In the genomic region with DNA sequence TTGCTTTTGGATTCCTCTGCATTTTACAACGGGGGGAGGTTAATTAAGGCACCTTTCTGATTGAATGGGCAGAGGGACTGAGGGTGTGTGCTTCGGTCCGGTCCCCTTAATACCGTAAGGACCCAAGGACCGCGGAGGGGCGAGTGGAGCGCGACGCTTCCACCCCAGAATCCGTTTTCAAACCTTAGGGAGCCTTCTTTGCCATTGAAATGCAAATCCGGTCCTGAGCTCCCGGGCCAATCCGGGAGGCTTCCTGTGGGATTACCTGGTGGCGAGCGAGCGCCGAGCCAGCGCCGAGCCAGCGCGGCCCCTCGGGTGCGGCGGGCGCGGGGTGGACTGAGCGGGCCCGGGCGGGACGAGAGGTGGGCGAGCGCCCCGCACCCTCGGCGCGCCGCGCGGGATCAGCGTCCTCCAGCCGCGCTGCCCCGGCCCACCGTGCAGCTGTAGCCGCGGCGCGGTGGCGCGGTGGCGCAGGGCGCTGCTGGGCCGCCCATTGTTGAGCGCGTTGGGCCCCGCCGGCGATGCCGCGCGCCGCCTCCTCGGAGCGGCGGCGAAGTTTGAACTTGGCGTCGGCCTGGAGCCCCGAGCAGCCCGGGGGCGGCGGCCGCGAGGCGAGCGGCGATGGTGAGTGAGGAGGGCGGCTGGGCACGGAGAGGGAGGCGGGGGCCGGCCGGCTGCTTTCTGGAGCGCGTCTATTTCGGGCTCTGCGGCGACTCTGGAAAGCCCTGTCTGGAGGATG, we compare ENCODE assay signal across 8 cellular contexts.
DNase-seq lines count a peak whose midpoint lies in the region; ATAC-seq and TF ChIP-seq lines count a peak whose summit lies in the region.

No MANE protein-coding gene starts in this region.

- DNase-seq in AG08395 (ENCODE audit: low spot score) (peak; percentile 54), esophagus muscularis mucosa (ENCODE audit: extremely low spot score) (no peak), inferior parietal cortex (ENCODE audit: extremely low spot score) (no peak)
- DNase-seq in activated CD4-positive, alpha-beta T cell treated with anti-CD3 and anti-CD28 coated beads, Interleukin-2, amount 10 ng/mL, durations not matched to agents 7 days and 5 days: no peak
- DNase-seq in naive thymus-derived CD8-positive, alpha-beta T cell: peak in 3 of 10 donors; percentile 11 to 26 (median 18)

- intact Hi-C loops in esophagus muscularis mucosa (cut with DNase I): loop anchor here (5.0 kb wide), 1 partner anchor 57 kb away; no protein-coding TSS in a partner anchor

- H3K36me3 Mint-ChIP-seq in activated CD4-positive, alpha-beta T cell treated with anti-CD3 and anti-CD28 coated beads, Interleukin-2, amount 10 ng/mL, durations not matched to agents 7 days and 5 days (ENCODE audit: low read depth): no peaks in the 10 kb centered on the region
- H3K36me3 Mint-ChIP-seq in naive thymus-derived CD8-positive, alpha-beta T cell: no peaks in the 10 kb centered on the region

- no peak for TF ChIP-seq CTCF in esophagus muscularis mucosa (IDR thresholded peaks at IDR 0.05)

- H3K9me3 Mint-ChIP-seq in activated CD4-positive, alpha-beta T cell treated with anti-CD3 and anti-CD28 coated beads, Interleukin-2, amount 10 ng/mL, durations not matched to agents 7 days and 5 days: no peaks in the 10 kb centered on the region
- H3K9me3 Mint-ChIP-seq in naive thymus-derived CD8-positive, alpha-beta T cell: peaks cover 0 to 6% (median 0%) of the 10 kb centered on the region in 9 donors

- WGBS in esophagus muscularis mucosa: 0% methylated on average over 11 of the region's 88 CpGs
- WGBS in urinary bladder: 1% methylated on average over 88 of the region's 88 CpGs

- no peak overlapping the region for H3K27ac Mint-ChIP-seq in activated CD4-positive, alpha-beta T cell treated with anti-CD3 and anti-CD28 coated beads, Interleukin-2, amount 10 ng/mL, durations not matched to agents 7 days and 5 days
- H3K27ac Mint-ChIP-seq in naive thymus-derived CD8-positive, alpha-beta T cell: no peak overlapping the region

- CTCF ChIA-PET in activated CD4-positive, alpha-beta T cell treated with anti-CD3 and anti-CD28 coated beads, Interleukin-2, amount 10 ng/mL, durations not matched to agents 7 days and 5 days (lab: Charles Lee): no interaction called here

- H3K27me3 Mint-ChIP-seq in activated CD4-positive, alpha-beta T cell treated with anti-CD3 and anti-CD28 coated beads, Interleukin-2, amount 10 ng/mL, durations not matched to agents 7 days and 5 days: peaks cover 75% of the 10 kb centered on the region
- peaks cover 43 to 79% (median 50%) of the 10 kb centered on the region in 5 donors for H3K27me3 Mint-ChIP-seq in naive thymus-derived CD8-positive, alpha-beta T cell

- peak; percentile 46 for ATAC-seq in GM18909 (IDR thresholded peaks at IDR 0.05; ENCODE audit: poor library complexity, unreplicated experiment)
- peak; percentile 71 to 84 for ATAC-seq in naive thymus-derived CD8-positive, alpha-beta T cell

- H3K9me3 ChIP-seq in HUES48 (ENCODE audit: control insufficient read depth, insufficient read depth, low read length) (no peaks in the 10 kb centered on the region), esophagus muscularis mucosa (no peaks in the 10 kb centered on the region)

- TF ChIP-seq POLR2A in esophagus muscularis mucosa (IDR thresholded peaks at IDR 0.05; ENCODE audit: low read depth): no peak

- peaks cover 16% of the 10 kb centered on the region for H3K4me1 Mint-ChIP-seq in activated CD4-positive, alpha-beta T cell treated with anti-CD3 and anti-CD28 coated beads, Interleukin-2, amount 10 ng/mL, durations not matched to agents 7 days and 5 days
- H3K4me1 Mint-ChIP-seq in naive thymus-derived CD8-positive, alpha-beta T cell: peaks cover 11 to 21% (median 18%) of the 10 kb centered on the region in 4 donors

- peaks cover 16% of the 10 kb centered on the region for H3K27me3 ChIP-seq in HUES48 (ENCODE audit: control insufficient read depth, insufficient read depth, low read length)
- H3K27me3 ChIP-seq in esophagus muscularis mucosa: no peaks in the 10 kb centered on the region

- TF ChIP-seq EP300 in esophagus muscularis mucosa (IDR thresholded peaks at IDR 0.05): no peak

- peak overlapping the region; percentile 57 for H3K4me3 Mint-ChIP-seq in activated CD4-positive, alpha-beta T cell treated with anti-CD3 and anti-CD28 coated beads, Interleukin-2, amount 10 ng/mL, durations not matched to agents 7 days and 5 days
- peak overlapping the region; percentile 69 to 88 (median 82) for H3K4me3 Mint-ChIP-seq in naive thymus-derived CD8-positive, alpha-beta T cell

- H3K27ac ChIP-seq in HUES48 (ENCODE audit: low read depth, low read length): peak overlapping the region; percentile 71
- H3K27ac ChIP-seq in esophagus muscularis mucosa (replicated peaks in 1 of 4): peak overlapping the region; percentile 85 to 89 (median 87)
- H3K27ac ChIP-seq in urinary bladder (ENCODE audit: low read depth): peak overlapping the region; percentile 16

- peaks cover 36% of the 10 kb centered on the region for H3K4me1 ChIP-seq in HUES48 (ENCODE audit: control insufficient read depth, insufficient read depth, low read length)
- H3K4me1 ChIP-seq in esophagus muscularis mucosa: peaks cover 31 to 65% (median 59%) of the 10 kb centered on the region in 4 donors
- H3K4me1 ChIP-seq in urinary bladder (ENCODE audit: insufficient read depth): no peaks in the 10 kb centered on the region

- H3K9ac ChIP-seq in HUES48 (ENCODE audit: low read depth, low read length): peak overlapping the region; percentile 70

- H3K4me3 ChIP-seq in HUES48 (ENCODE audit: low read depth, low read length): peak overlapping the region; percentile 72
- H3K4me3 ChIP-seq in esophagus muscularis mucosa: peak overlapping the region; percentile 63 to 81 (median 71)
- peak overlapping the region; percentile 54 for H3K4me3 ChIP-seq in urinary bladder (ENCODE audit: low read depth, low read length)

- H3K36me3 ChIP-seq in HUES48 (ENCODE audit: control insufficient read depth, insufficient read depth, low read length): no peaks in the 10 kb centered on the region
- H3K36me3 ChIP-seq in esophagus muscularis mucosa: no peaks in the 10 kb centered on the region
- H3K36me3 ChIP-seq in urinary bladder (ENCODE audit: insufficient read depth): no peaks in the 10 kb centered on the region

- POLR2A ChIA-PET in activated CD4-positive, alpha-beta T cell treated with anti-CD3 and anti-CD28 coated beads, Interleukin-2, amount 10 ng/mL, durations not matched to agents 7 days and 5 days (lab: Charles Lee): no interaction called here
- POLR2A ChIA-PET in naive thymus-derived CD8-positive, alpha-beta T cell (lab: Charles Lee): no interaction called here

Comparison
In these comparisons a context has a peak if more than half of its experiments do, and no peak if none do; other contexts are left out.
1. H3K27ac ChIP-seq: peak in every context shown above with its lines; median percentile 87 in esophagus muscularis mucosa; 71 in HUES48; 16 in urinary bladder.